28 cellular contexts compared by ENCODE assay signal in the genomic region with DNA sequence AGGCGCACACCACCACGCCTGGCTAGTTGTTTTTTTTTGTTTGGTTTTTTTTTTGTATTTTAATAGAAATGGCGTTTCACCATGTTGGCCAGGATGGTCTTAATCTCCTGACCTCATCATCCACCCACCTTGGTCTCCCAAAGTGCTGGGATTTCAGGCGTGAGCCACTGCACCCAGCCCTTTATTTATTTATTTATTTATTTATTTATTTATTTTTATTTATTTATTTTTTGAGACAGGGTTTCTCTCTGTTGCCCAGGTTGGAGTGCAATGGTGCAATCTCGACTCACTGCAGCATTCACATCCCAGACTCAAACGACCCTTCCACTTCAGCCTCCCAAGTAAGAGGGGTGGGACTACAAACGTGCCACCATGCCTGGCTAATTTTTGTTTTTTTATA.
"Had no signal": no experiment of that assay in that cellular context is flagged by ENCODE, and none has a peak within 500 bp of the region (broad histone marks: within the 10 kb centered on the region; RNA-seq: fewer than 3 reads in every experiment).

No MANE protein-coding gene starts in this region.

- H3K4me3 ChIP-seq: colonic mucosa, coronary artery, dorsolateral prefrontal cortex, esophagus muscularis mucosa, esophagus squamous epithelium, gastrocnemius medialis, gastroesophageal sphincter, heart left ventricle, heart right ventricle had no signal

- H3K36me3 ChIP-seq: colonic mucosa, esophagus muscularis mucosa, esophagus squamous epithelium, gastrocnemius medialis, gastroesophageal sphincter, heart left ventricle, heart right ventricle had no signal

- FAIRE-seq: colon, endometrium, endothelial cell of umbilical vein, frontal cortex had no signal

- ATAC-seq: effector memory CD8-positive, alpha-beta T cell; esophagus mucosa; foreskin keratinocyte; gastrocnemius medialis; gastroesophageal sphincter; heart left ventricle; heart right ventricle had no signal

- DNase-seq: colonic mucosa; cortex of kidney; dermis blood vessel endothelial cell; dorsolateral prefrontal cortex; effector CD4-positive, alpha-beta T cell; effector CD8-positive, alpha-beta T cell; effector memory CD4-positive, alpha-beta T cell; effector memory CD8-positive, alpha-beta T cell; endodermal cell; erythroblast; esophagus squamous epithelium; foreskin fibroblast; foreskin keratinocyte; foreskin melanocyte; gastrocnemius medialis; glutamatergic neuron; head of caudate nucleus; heart left ventricle; heart right ventricle had no signal

- H3K27ac ChIP-seq: colonic mucosa, coronary artery, dorsolateral prefrontal cortex, epithelial cell of prostate, esophagus muscularis mucosa, esophagus squamous epithelium, foreskin keratinocyte, gastrocnemius medialis, gastroesophageal sphincter, heart left ventricle, heart right ventricle had no signal

- H3K9me3 ChIP-seq: colonic mucosa, esophagus muscularis mucosa, esophagus squamous epithelium, gastrocnemius medialis, gastroesophageal sphincter, heart left ventricle, heart right ventricle had no signal

- H3K4me1 ChIP-seq: colonic mucosa, esophagus muscularis mucosa, esophagus squamous epithelium, foreskin keratinocyte, gastrocnemius medialis, gastroesophageal sphincter, heart left ventricle, heart right ventricle had no signal
